Comparison of ENCODE assay signal across 1 cellular context in genomic region chr19:11140248-11140538, GRCh38. TPM values are rescaled to one million over a fixed set of nuclear protein-coding genes. Genes with fewer than 3 reads are reported as not detected.
"Had no signal": no experiment of that assay in that cellular context is flagged by ENCODE, and none has a peak within 500 bp of the region (broad histone marks: within the 10 kb centered on the region; RNA-seq: fewer than 3 reads in every experiment).

No MANE protein-coding gene starts in this region.

RNA-seq across cellular contexts. Expression of gene KANK2, which starts 57.2 kb away (rescaled TPM):
- polyA plus RNA-seq: naive thymus-derived CD8-positive, alpha-beta T cell had no signal
